8 cellular contexts compared by ENCODE assay signal in the genomic region with DNA sequence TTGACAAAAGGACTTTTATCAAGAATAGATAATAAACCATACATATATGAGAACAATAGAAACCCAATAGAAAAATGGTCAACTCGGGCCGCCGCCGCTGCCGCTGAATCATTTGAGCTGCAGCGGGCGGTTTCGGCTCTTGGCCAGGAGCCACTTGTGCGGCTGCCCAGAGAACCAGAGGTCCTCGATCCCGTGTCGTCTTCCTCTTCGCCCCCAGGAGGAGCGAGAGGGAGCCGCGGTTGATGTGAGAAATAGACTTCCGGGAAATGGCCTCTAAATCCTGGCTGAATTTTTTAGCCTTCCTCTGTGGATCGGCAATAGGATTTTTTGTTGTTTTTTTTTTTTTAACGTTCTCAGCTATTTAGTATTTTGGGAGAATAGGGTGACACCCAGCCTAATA.
DNase-seq lines count a peak whose midpoint lies in the region; ATAC-seq and TF ChIP-seq lines count a peak whose summit lies in the region.

No MANE protein-coding gene starts in this region.

- TF ChIP-seq EP300 in Ishikawa (IDR thresholded peaks at IDR 0.05; ENCODE audit: borderline replicate concordance): 0 out of 2 replicates have a peak, but pooled peaks have one; percentile 11

- intact Hi-C loops in dendritic cell treated with granulocyte-macrophage colony-stimulating factor and Interleukin-4, amounts not matched to agents 40 ng/mL and 50 ng/mL, for 4 days (cut with micrococcal nuclease): no loop called here

- peaks cover 10% of the 10 kb centered on the region for H3K4me1 Mint-ChIP-seq in dendritic cell treated with granulocyte-macrophage colony-stimulating factor and Interleukin-4, amounts not matched to agents 40 ng/mL and 50 ng/mL, for 4 days (ENCODE audit: low read depth)

- H3K27me3 Mint-ChIP-seq in dendritic cell treated with granulocyte-macrophage colony-stimulating factor and Interleukin-4, amounts not matched to agents 40 ng/mL and 50 ng/mL, for 4 days: peaks cover 30% of the 10 kb centered on the region

- TF ChIP-seq RAD21 in Ishikawa (IDR thresholded peaks at IDR 0.05; ENCODE audit: low read depth): no peak

- DNase-seq in activated naive CD4-positive, alpha-beta T cell treated with Interleukin-2 at 50 U/mL for 16 hours: peak; percentile 21
- no peak for DNase-seq in activated naive CD4-positive, alpha-beta T cell treated with anti-CD3 and anti-CD28 coated beads, Interleukin-2, amount 50 U/mL, for 16 hours
- DNase-seq in left kidney (ENCODE audit: low read depth, low spot score): peak; percentile 83
- peak; percentile 12 for DNase-seq in stimulated activated CD4-positive, alpha-beta T cell treated with anti-CD3 and anti-CD28 coated beads, Interleukin-4, amount 100 ng/mL, for 1 hour

- no peak overlapping the region for H3K27ac Mint-ChIP-seq in dendritic cell treated with granulocyte-macrophage colony-stimulating factor and Interleukin-4, amounts not matched to agents 40 ng/mL and 50 ng/mL, for 4 days

- H3K4me3 Mint-ChIP-seq in dendritic cell treated with granulocyte-macrophage colony-stimulating factor and Interleukin-4, amounts not matched to agents 40 ng/mL and 50 ng/mL, for 4 days: peak overlapping the region; percentile 50

- ATAC-seq in SK-N-SH treated with all-trans-retinoic acid at 6 μM for 48 hours (peak; percentile 78), HG02973 (IDR thresholded peaks at IDR 0.05; ENCODE audit: unreplicated experiment) (no peak)

- H3K9me3 Mint-ChIP-seq in dendritic cell treated with granulocyte-macrophage colony-stimulating factor and Interleukin-4, amounts not matched to agents 40 ng/mL and 50 ng/mL, for 4 days: no peaks in the 10 kb centered on the region

- H3K36me3 Mint-ChIP-seq in dendritic cell treated with granulocyte-macrophage colony-stimulating factor and Interleukin-4, amounts not matched to agents 40 ng/mL and 50 ng/mL, for 4 days (ENCODE audit: low read depth): no peaks in the 10 kb centered on the region

TF ChIP-seq in Ishikawa, 13 proteins besides CTCF, POLR2A, EP300 and RAD21:
- TF ChIP-seq FOXM1 (IDR thresholded peaks at IDR 0.05; ENCODE audit: borderline replicate concordance, low read depth): no peak
- TF ChIP-seq, protein P1, sequence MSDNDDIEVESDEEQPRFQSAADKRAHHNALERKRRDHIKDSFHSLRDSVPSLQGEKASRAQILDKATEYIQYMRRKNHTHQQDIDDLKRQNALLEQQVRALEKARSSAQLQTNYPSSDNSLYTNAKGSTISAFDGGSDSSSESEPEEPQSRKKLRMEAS (IDR thresholded peaks at IDR 0.05): no peak
- TF ChIP-seq NFIC (IDR thresholded peaks at IDR 0.05): peak; percentile 74
- TF ChIP-seq EGR1 (IDR thresholded peaks at IDR 0.05): no peak
- TF ChIP-seq, protein P2, sequence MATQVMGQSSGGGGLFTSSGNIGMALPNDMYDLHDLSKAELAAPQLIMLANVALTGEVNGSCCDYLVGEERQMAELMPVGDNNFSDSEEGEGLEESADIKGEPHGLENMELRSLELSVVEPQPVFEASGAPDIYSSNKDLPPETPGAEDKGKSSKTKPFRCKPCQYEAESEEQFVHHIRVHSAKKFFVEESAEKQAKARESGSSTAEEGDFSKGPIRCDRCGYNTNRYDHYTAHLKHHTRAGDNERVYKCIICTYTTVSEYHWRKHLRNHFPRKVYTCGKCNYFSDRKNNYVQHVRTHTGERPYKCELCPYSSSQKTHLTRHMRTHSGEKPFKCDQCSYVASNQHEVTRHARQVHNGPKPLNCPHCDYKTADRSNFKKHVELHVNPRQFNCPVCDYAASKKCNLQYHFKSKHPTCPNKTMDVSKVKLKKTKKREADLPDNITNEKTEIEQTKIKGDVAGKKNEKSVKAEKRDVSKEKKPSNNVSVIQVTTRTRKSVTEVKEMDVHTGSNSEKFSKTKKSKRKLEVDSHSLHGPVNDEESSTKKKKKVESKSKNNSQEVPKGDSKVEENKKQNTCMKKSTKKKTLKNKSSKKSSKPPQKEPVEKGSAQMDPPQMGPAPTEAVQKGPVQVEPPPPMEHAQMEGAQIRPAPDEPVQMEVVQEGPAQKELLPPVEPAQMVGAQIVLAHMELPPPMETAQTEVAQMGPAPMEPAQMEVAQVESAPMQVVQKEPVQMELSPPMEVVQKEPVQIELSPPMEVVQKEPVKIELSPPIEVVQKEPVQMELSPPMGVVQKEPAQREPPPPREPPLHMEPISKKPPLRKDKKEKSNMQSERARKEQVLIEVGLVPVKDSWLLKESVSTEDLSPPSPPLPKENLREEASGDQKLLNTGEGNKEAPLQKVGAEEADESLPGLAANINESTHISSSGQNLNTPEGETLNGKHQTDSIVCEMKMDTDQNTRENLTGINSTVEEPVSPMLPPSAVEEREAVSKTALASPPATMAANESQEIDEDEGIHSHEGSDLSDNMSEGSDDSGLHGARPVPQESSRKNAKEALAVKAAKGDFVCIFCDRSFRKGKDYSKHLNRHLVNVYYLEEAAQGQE (IDR thresholded peaks at IDR 0.05; ENCODE audit: low read depth): no peak
- TF ChIP-seq CEBPB (IDR thresholded peaks at IDR 0.05): no peak
- TF ChIP-seq YY1 (IDR thresholded peaks at IDR 0.05; ENCODE audit: low read depth): 0 out of 2 replicates have a peak, but pooled peaks have one; percentile 22

TF ChIP-seq in SK-N-SH treated with all-trans-retinoic acid at 6 μM for 48 hours, 23 proteins besides CTCF, POLR2A, EP300 and RAD21:
- no peak for TF ChIP-seq ZFP3 (CRISPR knock-in tag; IDR thresholded peaks at IDR 0.05)
- TF ChIP-seq OSR1 (CRISPR knock-in tag; IDR thresholded peaks at IDR 0.05): no peak
- TF ChIP-seq BACH2 (CRISPR knock-in tag; IDR thresholded peaks at IDR 0.05; ENCODE audit: borderline replicate concordance): no peak
- TF ChIP-seq ESRRG (CRISPR knock-in tag; IDR thresholded peaks at IDR 0.05): no peak
- TF ChIP-seq ARNTL (CRISPR knock-in tag; IDR thresholded peaks at IDR 0.05; ENCODE audit: borderline replicate concordance, low read depth): no peak
- no peak for TF ChIP-seq GLIS3 (CRISPR knock-in tag; IDR thresholded peaks at IDR 0.05)
- TF ChIP-seq TOX (CRISPR knock-in tag; IDR thresholded peaks at IDR 0.05; ENCODE audit: borderline replicate concordance): no peak
- TF ChIP-seq RARB (CRISPR knock-in tag; IDR thresholded peaks at IDR 0.05): no peak
- TF ChIP-seq CREB5 (CRISPR knock-in tag; IDR thresholded peaks at IDR 0.05; ENCODE audit: low read depth): no peak
- TF ChIP-seq ZNF8 (CRISPR knock-in tag; IDR thresholded peaks at IDR 0.05): no peak
- TF ChIP-seq, protein P3, sequence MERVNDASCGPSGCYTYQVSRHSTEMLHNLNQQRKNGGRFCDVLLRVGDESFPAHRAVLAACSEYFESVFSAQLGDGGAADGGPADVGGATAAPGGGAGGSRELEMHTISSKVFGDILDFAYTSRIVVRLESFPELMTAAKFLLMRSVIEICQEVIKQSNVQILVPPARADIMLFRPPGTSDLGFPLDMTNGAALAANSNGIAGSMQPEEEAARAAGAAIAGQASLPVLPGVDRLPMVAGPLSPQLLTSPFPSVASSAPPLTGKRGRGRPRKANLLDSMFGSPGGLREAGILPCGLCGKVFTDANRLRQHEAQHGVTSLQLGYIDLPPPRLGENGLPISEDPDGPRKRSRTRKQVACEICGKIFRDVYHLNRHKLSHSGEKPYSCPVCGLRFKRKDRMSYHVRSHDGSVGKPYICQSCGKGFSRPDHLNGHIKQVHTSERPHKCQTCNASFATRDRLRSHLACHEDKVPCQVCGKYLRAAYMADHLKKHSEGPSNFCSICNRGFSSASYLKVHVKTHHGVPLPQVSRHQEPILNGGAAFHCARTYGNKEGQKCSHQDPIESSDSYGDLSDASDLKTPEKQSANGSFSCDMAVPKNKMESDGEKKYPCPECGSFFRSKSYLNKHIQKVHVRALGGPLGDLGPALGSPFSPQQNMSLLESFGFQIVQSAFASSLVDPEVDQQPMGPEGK (CRISPR knock-in tag; IDR thresholded peaks at IDR 0.05; ENCODE audit: borderline replicate concordance): no peak
- no peak for TF ChIP-seq ZC3H10 (CRISPR knock-in tag; IDR thresholded peaks at IDR 0.05)
- no peak for TF ChIP-seq ZFP30 (CRISPR knock-in tag; IDR thresholded peaks at IDR 0.05)
- TF ChIP-seq CSDC2 (CRISPR knock-in tag; IDR thresholded peaks at IDR 0.05): no peak
- no peak for TF ChIP-seq ISL1 (CRISPR knock-in tag; IDR thresholded peaks at IDR 0.05)
- no peak for TF ChIP-seq ZNF70 (CRISPR knock-in tag; IDR thresholded peaks at IDR 0.05)
- no peak for TF ChIP-seq CSRNP3 (CRISPR knock-in tag; IDR thresholded peaks at IDR 0.05)
